ENCODE assay signal across 1 cellular context in the genomic region with DNA sequence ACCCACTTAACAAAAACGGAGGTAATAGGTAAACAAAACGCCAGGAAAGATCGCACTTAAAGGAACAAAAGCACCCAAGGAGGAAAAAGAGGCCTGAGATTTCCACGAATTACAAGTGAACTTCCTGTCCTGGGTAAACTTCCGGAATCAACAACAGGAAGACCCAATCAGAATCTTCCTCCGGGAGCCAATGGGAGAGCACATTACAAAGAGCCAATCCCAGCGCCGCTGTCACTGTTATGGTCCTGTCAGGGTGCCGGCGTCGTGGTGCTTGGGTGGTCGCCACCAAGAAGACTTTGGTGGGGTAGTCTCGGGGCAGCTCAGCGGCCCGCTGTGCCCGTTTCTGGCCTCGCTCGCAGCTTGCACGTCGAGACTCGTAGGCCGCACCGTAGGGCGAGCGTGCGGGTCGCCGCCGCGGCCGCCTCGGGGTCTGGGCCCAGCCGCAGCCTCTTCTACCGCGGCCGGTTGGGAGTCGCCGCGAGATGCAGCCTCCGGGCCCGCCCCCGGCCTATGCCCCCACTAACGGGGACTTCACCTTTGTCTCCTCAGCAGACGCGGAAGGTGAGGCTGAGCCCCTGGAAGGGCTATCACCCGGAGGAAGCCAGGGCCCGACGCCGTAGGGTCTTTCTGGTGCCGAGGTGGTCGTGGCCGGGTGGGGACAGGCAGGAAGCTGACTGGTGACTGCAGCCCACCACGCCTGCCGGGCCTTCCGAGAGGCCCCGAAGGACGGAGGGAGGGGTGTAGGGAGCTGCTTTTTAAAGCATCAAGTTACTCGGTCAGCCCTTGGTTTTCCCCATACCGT.
A peak's percentile ranks its signal among the peaks of the same experiment; 100 is the strongest.
TF ChIP-seq lines count a peak whose summit lies in the region.

YIPF4 (plus strand) TSS at position 231 of the 802 bp plus-strand sequence; CDS start at position 483, 252 bp downstream.

TF ChIP-seq in HepG2, 621 proteins besides CTCF, POLR2A, EP300 and RAD21 (continued from another document and continues in another):
- TF ChIP-seq PITX1 (CRISPR knock-in tag; IDR thresholded peaks at IDR 0.05) (peak; percentile 55; the same call in 1 of the 2 replicates), RFX1 (IDR thresholded peaks at IDR 0.05) (no peak), RBM22 (optimal IDR thresholded peaks at IDR 0.05; ENCODE audit: low read length) (no peak), HOXA7 (CRISPR knock-in tag; IDR thresholded peaks at IDR 0.05) (no peak), SUZ12 (IDR thresholded peaks at IDR 0.05; ENCODE audit: low read depth, low read length) (no peak), DPF2 (CRISPR knock-in tag; IDR thresholded peaks at IDR 0.05; ENCODE audit: borderline replicate concordance, low read depth) (no peak), ZNF549 (CRISPR knock-in tag; IDR thresholded peaks at IDR 0.05) (no peak), TOPORS (CRISPR knock-in tag; IDR thresholded peaks at IDR 0.05) (no peak; the same call in 1 of the 2 replicates), ZNF75D (CRISPR knock-in tag; IDR thresholded peaks at IDR 0.05; ENCODE audit: borderline replicate concordance) (0 out of 2 replicates have a peak, but pooled peaks have one; percentile 14), ZNF205 (CRISPR knock-in tag; IDR thresholded peaks at IDR 0.05) (peak; percentile 44; the same call in 1 of the 2 replicates), ZNF720 (CRISPR knock-in tag; IDR thresholded peaks at IDR 0.05) (0 out of 2 replicates have a peak, but pooled peaks have one; percentile 19), UBTF (CRISPR knock-in tag; IDR thresholded peaks at IDR 0.05) (peak; percentile 90), MAFK (conservative IDR thresholded peaks at IDR 0.05 in 1 of 2, IDR thresholded peaks at IDR 0.05 in 1 of 2; ENCODE audit: low read length in 2 of 2) (no peak), ZNF598 (CRISPR knock-in tag; IDR thresholded peaks at IDR 0.05; ENCODE audit: borderline replicate concordance) (peak; percentile 99), STAG1 (CRISPR knock-in tag; IDR thresholded peaks at IDR 0.05) (0 out of 2 replicates have a peak, but pooled peaks have one; percentile 6), ARNT2 (CRISPR knock-in tag; IDR thresholded peaks at IDR 0.05; ENCODE audit: low read depth) (peak; percentile 65; the same call in 1 of the 2 replicates), ZFX (CRISPR knock-in tag; IDR thresholded peaks at IDR 0.05; ENCODE audit: low read depth) (peak; percentile 100), ZBTB21 (CRISPR knock-in tag; IDR thresholded peaks at IDR 0.05) (0 out of 2 replicates have a peak, but pooled peaks have one; percentile 19), ZNF83 (CRISPR knock-in tag; IDR thresholded peaks at IDR 0.05; ENCODE audit: borderline replicate concordance) (peak; percentile 99), EED (CRISPR knock-in tag; IDR thresholded peaks at IDR 0.05) (peak; percentile 92; the same call in 1 of the 2 replicates), ZNF326 (CRISPR knock-in tag; IDR thresholded peaks at IDR 0.05; ENCODE audit: borderline replicate concordance) (no peak), ATF5 (CRISPR knock-in tag; IDR thresholded peaks at IDR 0.05; ENCODE audit: low read depth) (no peak), ZNF367 (CRISPR knock-in tag; IDR thresholded peaks at IDR 0.05; ENCODE audit: borderline replicate concordance) (peak; percentile 75; the same call in 1 of the 2 replicates), PRDM4 (CRISPR knock-in tag; IDR thresholded peaks at IDR 0.05; ENCODE audit: borderline replicate concordance) (0 out of 2 replicates have a peak, but pooled peaks have one; percentile 37), HNRNPL (IDR thresholded peaks at IDR 0.05; ENCODE audit: low read depth, low read length) (0 out of 2 replicates have a peak, but pooled peaks have one; percentile 15), ZNF747 (CRISPR knock-in tag; IDR thresholded peaks at IDR 0.05; ENCODE audit: borderline replicate concordance) (peak; percentile 85; the same call in 1 of the 2 replicates), ZNF605 (CRISPR knock-in tag; IDR thresholded peaks at IDR 0.05) (no peak; the same call in none of the 2 replicates), STAT5B (CRISPR knock-in tag; IDR thresholded peaks at IDR 0.05) (no peak; the same call in 1 of the 2 replicates), ZSCAN12 (CRISPR knock-in tag; IDR thresholded peaks at IDR 0.05) (peak; percentile 75), ZNF232 (CRISPR knock-in tag; IDR thresholded peaks at IDR 0.05; ENCODE audit: borderline replicate concordance) (peak; percentile 88; the same call in 1 of the 2 replicates), SPEN (CRISPR knock-in tag; IDR thresholded peaks at IDR 0.05; ENCODE audit: low read depth) (peak; percentile 70), ZNF335 (CRISPR knock-in tag; IDR thresholded peaks at IDR 0.05) (peak; percentile 68), ZNF101 (CRISPR knock-in tag; IDR thresholded peaks at IDR 0.05; ENCODE audit: borderline replicate concordance, low read depth) (no peak), ZFYVE20 (CRISPR knock-in tag; IDR thresholded peaks at IDR 0.05; ENCODE audit: borderline replicate concordance, low read depth) (no peak), REPIN1 (CRISPR knock-in tag; IDR thresholded peaks at IDR 0.05; ENCODE audit: borderline replicate concordance, low read depth) (peak; percentile 89), RCOR2 (CRISPR knock-in tag; IDR thresholded peaks at IDR 0.05) (no peak), ADNP (CRISPR knock-in tag; IDR thresholded peaks at IDR 0.05) (no peak), ZNF878 (CRISPR knock-in tag; IDR thresholded peaks at IDR 0.05) (peak; percentile 78), ETS1 (CRISPR knock-in tag; IDR thresholded peaks at IDR 0.05) (peak; percentile 89), ESRRA (CRISPR knock-in tag; IDR thresholded peaks at IDR 0.05; ENCODE audit: low read depth) (no peak), ZNF501 (CRISPR knock-in tag; IDR thresholded peaks at IDR 0.05) (peak; percentile 99), JUNB (CRISPR knock-in tag; IDR thresholded peaks at IDR 0.05; ENCODE audit: borderline replicate concordance) (no peak), IKZF5 (CRISPR knock-in tag; IDR thresholded peaks at IDR 0.05) (peak; percentile 89), BATF2 (CRISPR knock-in tag; IDR thresholded peaks at IDR 0.05) (0 out of 2 replicates have a peak, but pooled peaks have one; percentile 84), MED13 (CRISPR knock-in tag; IDR thresholded peaks at IDR 0.05) (no peak), KMT2A (CRISPR knock-in tag; IDR thresholded peaks at IDR 0.05) (peak; percentile 95), ZBTB7B (CRISPR knock-in tag; IDR thresholded peaks at IDR 0.05) (peak; percentile 100), SNRNP70 (IDR thresholded peaks at IDR 0.05; ENCODE audit: low read depth, low read length) (no peak)
- TF ChIP-seq, protein P1, sequence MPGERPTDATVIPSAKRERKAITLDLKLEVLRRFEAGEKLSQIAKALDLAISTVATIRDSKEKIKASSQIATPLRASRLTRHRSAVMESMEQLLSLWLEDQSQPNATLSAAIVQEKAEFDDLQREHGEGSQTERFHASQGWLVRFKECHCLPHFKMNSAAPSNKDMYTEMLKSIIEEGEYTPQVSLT (CRISPR knock-in tag; IDR thresholded peaks at IDR 0.05; ENCODE audit: borderline replicate concordance, low read depth), result no peak
- TF ChIP-seq, protein P2, sequence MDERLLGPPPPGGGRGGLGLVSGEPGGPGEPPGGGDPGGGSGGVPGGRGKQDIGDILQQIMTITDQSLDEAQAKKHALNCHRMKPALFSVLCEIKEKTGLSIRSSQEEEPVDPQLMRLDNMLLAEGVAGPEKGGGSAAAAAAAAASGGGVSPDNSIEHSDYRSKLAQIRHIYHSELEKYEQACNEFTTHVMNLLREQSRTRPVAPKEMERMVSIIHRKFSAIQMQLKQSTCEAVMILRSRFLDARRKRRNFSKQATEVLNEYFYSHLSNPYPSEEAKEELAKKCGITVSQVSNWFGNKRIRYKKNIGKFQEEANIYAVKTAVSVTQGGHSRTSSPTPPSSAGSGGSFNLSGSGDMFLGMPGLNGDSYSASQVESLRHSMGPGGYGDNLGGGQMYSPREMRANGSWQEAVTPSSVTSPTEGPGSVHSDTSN (CRISPR knock-in tag; IDR thresholded peaks at IDR 0.05), result no peak
- TF ChIP-seq, protein P3, sequence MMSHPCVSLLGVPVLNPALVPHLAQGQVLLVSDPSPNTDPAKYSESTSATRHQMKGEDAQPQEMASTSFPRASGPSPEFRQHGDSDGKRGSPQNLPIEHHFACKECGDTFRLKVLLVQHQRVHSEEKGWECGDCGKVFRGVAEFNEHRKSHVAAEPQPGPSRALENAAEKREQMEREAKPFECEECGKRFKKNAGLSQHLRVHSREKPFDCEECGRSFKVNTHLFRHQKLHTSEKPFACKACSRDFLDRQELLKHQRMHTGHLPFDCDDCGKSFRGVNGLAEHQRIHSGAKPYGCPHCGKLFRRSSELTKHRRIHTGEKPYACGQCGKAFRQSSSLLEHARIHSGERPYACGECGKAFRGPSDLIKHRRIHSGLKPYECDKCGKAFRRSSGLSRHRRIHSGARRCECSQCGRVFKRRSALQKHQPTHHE (CRISPR knock-in tag; IDR thresholded peaks at IDR 0.05; ENCODE audit: borderline replicate concordance), result no peak; the same call in 1 of the 2 replicates
- TF ChIP-seq, protein P4, sequence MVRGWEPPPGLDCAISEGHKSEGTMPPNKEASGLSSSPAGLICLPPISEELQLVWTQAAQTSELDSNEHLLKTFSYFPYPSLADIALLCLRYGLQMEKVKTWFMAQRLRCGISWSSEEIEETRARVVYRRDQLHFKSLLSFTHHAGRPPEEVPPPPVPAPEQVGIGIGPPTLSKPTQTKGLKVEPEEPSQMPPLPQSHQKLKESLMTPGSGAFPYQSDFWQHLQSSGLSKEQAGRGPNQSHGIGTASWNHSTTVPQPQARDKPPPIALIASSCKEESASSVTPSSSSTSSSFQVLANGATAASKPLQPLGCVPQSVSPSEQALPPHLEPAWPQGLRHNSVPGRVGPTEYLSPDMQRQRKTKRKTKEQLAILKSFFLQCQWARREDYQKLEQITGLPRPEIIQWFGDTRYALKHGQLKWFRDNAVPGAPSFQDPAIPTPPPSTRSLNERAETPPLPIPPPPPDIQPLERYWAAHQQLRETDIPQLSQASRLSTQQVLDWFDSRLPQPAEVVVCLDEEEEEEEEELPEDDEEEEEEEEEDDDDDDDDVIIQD (CRISPR knock-in tag; IDR thresholded peaks at IDR 0.05; ENCODE audit: low read depth), result peak; percentile 75
